Comparison of ENCODE assay signal across 8 cellular contexts in the genomic region with DNA sequence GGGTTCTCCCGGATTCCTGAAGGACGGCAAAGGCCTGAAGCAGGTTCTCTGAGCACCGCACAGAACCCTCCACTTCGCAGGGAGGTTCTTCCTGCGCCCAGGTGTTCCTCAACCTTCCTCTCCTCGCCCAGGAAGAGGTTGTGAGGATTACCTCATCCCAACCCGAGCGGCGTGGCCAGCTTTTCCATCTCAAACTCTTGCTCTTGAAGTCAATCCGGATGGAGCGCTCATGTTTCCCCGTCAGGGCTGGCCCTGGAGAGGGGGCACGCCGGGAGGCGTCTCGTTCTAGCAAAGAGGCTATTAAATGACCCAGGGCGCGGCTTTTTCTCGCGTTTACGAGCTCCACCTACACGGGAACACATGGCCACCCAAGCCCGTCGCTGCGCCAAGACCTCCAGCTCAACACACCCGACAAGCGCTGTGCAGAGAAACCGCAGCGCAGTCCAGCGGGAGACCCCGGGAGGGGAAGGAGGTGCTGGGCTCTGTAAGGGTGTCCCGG. TPM values are rescaled to one million over a fixed set of nuclear protein-coding genes. Genes with fewer than 3 reads are reported as not detected.
DNase-seq lines count a peak whose midpoint lies in the region; ATAC-seq and TF ChIP-seq lines count a peak whose summit lies in the region.

No MANE protein-coding gene starts in this region.

- no peak for DNase-seq in stimulated activated naive CD8-positive, alpha-beta T cell treated with anti-CD3 and anti-CD28 coated beads, Interleukin-15, Interleukin-2, amounts not matched to agents 100 U/mL and 50 U/mL, for 24 hours
- peak; percentile 90 for DNase-seq in NCI-H146 treated with DMSO at 0.1 percent for 48 hours (lab: John Stamatoyannopoulos, UW; ENCODE audit: unreplicated experiment)
- peak; percentile 89 for DNase-seq in epithelial cell of esophagus (ENCODE audit: low read depth)

- H3K4me1 Mint-ChIP-seq in stimulated activated naive CD8-positive, alpha-beta T cell treated with anti-CD3 and anti-CD28 coated beads, Interleukin-15, Interleukin-2, amounts not matched to agents 100 ng/mL and 50 ng/mL, for 24 hours (ENCODE audit: low read depth), result peaks cover 33% of the 10 kb centered on the region
- H3K4me1 Mint-ChIP-seq in T-helper 1 cell treated with Interleukin-12 subunit alpha and Interleukin-12 subunit beta and Interleukin-4 antibody, amounts not matched to agents 30 μg/mL and 1 μg/mL, for 36 hours (ENCODE audit: low read depth), result peaks cover 27% of the 10 kb centered on the region

- H3K36me3 ChIP-seq in urinary bladder (ENCODE audit: insufficient read depth), result no peaks in the 10 kb centered on the region

- H3K9me3 ChIP-seq in mononuclear cell (ENCODE audit: low read depth, low read length), result no peaks in the 10 kb centered on the region

- no peak for ATAC-seq in stimulated activated naive CD8-positive, alpha-beta T cell treated with anti-CD3 and anti-CD28 coated beads, Interleukin-15, Interleukin-2, amounts not matched to agents 100 U/mL and 50 U/mL, for 24 hours
- peak; percentile 29 for ATAC-seq in HG02885 (IDR thresholded peaks at IDR 0.05; ENCODE audit: poor library complexity, unreplicated experiment)

- no peaks in the 10 kb centered on the region for H3K27me3 ChIP-seq in mononuclear cell (ENCODE audit: insufficient read depth, low read length)

- H3K4me3 ChIP-seq in epithelial cell of esophagus (ENCODE audit: low read length) (peak overlapping the region; percentile 71), mononuclear cell (ENCODE audit: low read length) (peak overlapping the region; percentile 98), urinary bladder (ENCODE audit: low read depth, low read length) (peak overlapping the region; percentile 57)

- H3K4me3 Mint-ChIP-seq in stimulated activated naive CD8-positive, alpha-beta T cell treated with anti-CD3 and anti-CD28 coated beads, Interleukin-15, Interleukin-2, amounts not matched to agents 100 ng/mL and 50 ng/mL, for 24 hours, result peak overlapping the region; percentile 94
- H3K4me3 Mint-ChIP-seq in T-helper 1 cell treated with Interleukin-12 subunit alpha and Interleukin-12 subunit beta and Interleukin-4 antibody, amounts not matched to agents 30 μg/mL and 1 μg/mL, for 36 hours, result peak overlapping the region; percentile 91

- WGBS in urinary bladder, result under 1% methylated on average over 32 of the region's 32 CpGs

- H3K27me3 Mint-ChIP-seq in stimulated activated naive CD8-positive, alpha-beta T cell treated with anti-CD3 and anti-CD28 coated beads, Interleukin-15, Interleukin-2, amounts not matched to agents 100 ng/mL and 50 ng/mL, for 24 hours, result no peaks in the 10 kb centered on the region
- no peaks in the 10 kb centered on the region for H3K27me3 Mint-ChIP-seq in T-helper 1 cell treated with Interleukin-12 subunit alpha and Interleukin-12 subunit beta and Interleukin-4 antibody, amounts not matched to agents 30 μg/mL and 1 μg/mL, for 36 hours (ENCODE audit: low read depth)

- H3K27ac Mint-ChIP-seq in stimulated activated naive CD8-positive, alpha-beta T cell treated with anti-CD3 and anti-CD28 coated beads, Interleukin-15, Interleukin-2, amounts not matched to agents 100 ng/mL and 50 ng/mL, for 24 hours, result peak overlapping the region; percentile 90
- H3K27ac Mint-ChIP-seq in T-helper 1 cell treated with Interleukin-12 subunit alpha and Interleukin-12 subunit beta and Interleukin-4 antibody, amounts not matched to agents 30 μg/mL and 1 μg/mL, for 36 hours, result peak overlapping the region; percentile 89

- peak overlapping the region; percentile 95 for H3K27ac ChIP-seq in urinary bladder (ENCODE audit: low read depth)

- H3K9me3 Mint-ChIP-seq in stimulated activated naive CD8-positive, alpha-beta T cell treated with anti-CD3 and anti-CD28 coated beads, Interleukin-15, Interleukin-2, amounts not matched to agents 100 ng/mL and 50 ng/mL, for 24 hours, result no peaks in the 10 kb centered on the region
- H3K9me3 Mint-ChIP-seq in T-helper 1 cell treated with Interleukin-12 subunit alpha and Interleukin-12 subunit beta and Interleukin-4 antibody, amounts not matched to agents 30 μg/mL and 1 μg/mL, for 36 hours, result no peaks in the 10 kb centered on the region

- H3K36me3 Mint-ChIP-seq in stimulated activated naive CD8-positive, alpha-beta T cell treated with anti-CD3 and anti-CD28 coated beads, Interleukin-15, Interleukin-2, amounts not matched to agents 100 ng/mL and 50 ng/mL, for 24 hours (ENCODE audit: low read depth), result peaks cover 27% of the 10 kb centered on the region
- H3K36me3 Mint-ChIP-seq in T-helper 1 cell treated with Interleukin-12 subunit alpha and Interleukin-12 subunit beta and Interleukin-4 antibody, amounts not matched to agents 30 μg/mL and 1 μg/mL, for 36 hours (ENCODE audit: low read depth), result peaks cover 16% of the 10 kb centered on the region

- TF ChIP-seq CTCF in epithelial cell of esophagus (IDR thresholded peaks at IDR 0.05; ENCODE audit: insufficient read depth, low read depth, low read length, missing control alignments), result no peak

- H3K4me1 ChIP-seq in mononuclear cell (ENCODE audit: insufficient read depth, low read length) (peaks cover 36% of the 10 kb centered on the region), urinary bladder (ENCODE audit: insufficient read depth) (peaks cover 2% of the 10 kb centered on the region)

RNA-seq across cellular contexts. Expression of gene RAB10, which starts 0.6 kb away (rescaled TPM):
- 24.5 TPM for total RNA-seq in mononuclear cell
- total RNA-seq in urinary bladder, result 106 TPM
- 80.0 TPM for polyA plus RNA-seq in urinary bladder

RNA-seq across cellular contexts. Expression of gene KIF3C, which starts 51.0 kb away (rescaled TPM):
- total RNA-seq in mononuclear cell (1.7 TPM), urinary bladder (5.4 TPM)
- polyA plus RNA-seq in urinary bladder, result 6.9 TPM
